ENCODE assay signal across 9 cellular contexts in the genomic region with DNA sequence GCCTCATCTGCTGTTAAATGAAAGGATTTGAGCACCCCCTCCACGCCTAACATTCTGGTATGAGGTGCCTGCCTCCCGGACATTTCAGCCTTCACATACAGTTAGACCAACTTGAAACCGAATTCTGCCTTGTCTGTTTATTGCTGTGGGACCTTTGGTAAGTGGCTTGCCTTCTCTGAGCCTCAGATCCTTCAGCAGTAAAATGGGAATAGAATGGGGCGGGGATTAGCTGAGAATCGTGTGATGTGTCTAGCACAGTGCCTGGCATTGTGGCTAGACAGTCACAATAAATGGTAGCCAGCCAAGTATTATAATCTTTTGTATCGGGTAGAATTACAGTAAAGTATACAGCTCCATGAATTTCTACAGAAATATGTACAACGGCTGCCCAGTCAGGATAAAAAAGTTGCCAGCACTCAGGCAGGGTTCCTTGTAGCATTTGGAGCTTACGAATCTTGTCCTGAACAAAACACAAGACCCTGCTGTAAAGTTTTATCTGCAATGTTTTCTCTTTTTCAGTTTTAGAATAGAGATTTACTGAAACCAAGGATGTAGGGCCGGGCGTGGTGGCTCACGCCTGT. TPM values are rescaled to one million over a fixed set of nuclear protein-coding genes. Genes with fewer than 3 reads are reported as not detected.
DNase-seq lines count a peak whose midpoint lies in the region; ATAC-seq and TF ChIP-seq lines count a peak whose summit lies in the region.
"Had no signal": no experiment of that assay in that cellular context is flagged by ENCODE, and none has a peak within 500 bp of the region (broad histone marks: within the 10 kb centered on the region; RNA-seq: fewer than 3 reads in every experiment).

No MANE protein-coding gene starts in this region.

- peak overlapping the region; percentile 63 for H3K4me3 ChIP-seq in WI38 (ENCODE audit: low read depth, low read length)

- TF ChIP-seq CTCF in WI38 (IDR thresholded peaks at IDR 0.05; ENCODE audit: low read depth, low read length): no peak
- TF ChIP-seq CTCF in foreskin keratinocyte (conservative IDR thresholded peaks at IDR 0.05): no peak

- no peaks in the 10 kb centered on the region for H3K4me1 ChIP-seq in foreskin keratinocyte

- no peaks in the 10 kb centered on the region for H3K27me3 ChIP-seq in foreskin keratinocyte

- DNase-seq in Daoy (ENCODE audit: low read depth) (peak; percentile 26), foreskin keratinocyte (no peak), pons (ENCODE audit: low spot score) (peak; percentile 72), GM19238 (ENCODE audit: insufficient read length, low spot score) (no peak), epidermal melanocyte (ENCODE audit: insufficient read length, low spot score) (no peak), D341Med (ENCODE audit: low spot score) (no peak), Ammon's horn (ENCODE audit: low spot score) (no peak)

- peak overlapping the region; percentile 65 for H3K27ac ChIP-seq in foreskin keratinocyte

- ATAC-seq in foreskin keratinocyte: peak; percentile 25

RNA-seq across cellular contexts. Expression of a gene that starts 0.8 kb away (rescaled TPM):
- 1.3 and 1.9 TPM in 2 replicates for total RNA-seq in Daoy (2014; rRNA removed; shearing (Covaris generic))
- total RNA-seq in foreskin keratinocyte: 2.6 and 2.9 TPM in 2 replicates
- polyA plus RNA-seq in foreskin keratinocyte: 1.2 and 1.4 TPM in 2 replicates
- total RNA-seq: activated CD8-positive, alpha-beta T cell treated with anti-CD3 and anti-CD28 coated beads, Interleukin-2, amount 10 ng/mL, durations not matched to agents 7 days and 5 days had no signal

RNA-seq across cellular contexts. Expression of a gene that starts 58.3 kb away (rescaled TPM):
- 19.8 and 22.0 TPM in 2 replicates for total RNA-seq in Daoy (2014; rRNA removed; shearing (Covaris generic))
- total RNA-seq in foreskin keratinocyte: 34.5 and 37.9 TPM in 2 replicates
- 2.9 and 3.2 TPM in 2 replicates for polyA plus RNA-seq in foreskin keratinocyte

Comparison
In these comparisons a context has a peak if more than half of its experiments do, and no peak if none do; other contexts are left out.
1. DNase-seq: peak in Daoy (single experiment) and pons (single experiment); none in foreskin keratinocyte (0 of 2), GM19238 (single experiment), epidermal melanocyte (single experiment), D341Med (single experiment) and Ammon's horn (single experiment).